Comparison of ENCODE assay signal across 8 cellular contexts in genomic region chr17:45225051-45225700, GRCh38. TPM values are rescaled to one million over a fixed set of nuclear protein-coding genes. Genes with fewer than 3 reads are reported as not detected.
DNase-seq lines count a peak whose midpoint lies in the region; ATAC-seq and TF ChIP-seq lines count a peak whose summit lies in the region.

No MANE protein-coding gene starts in this region.

- DNase-seq in SW 1271 (lab: John Stamatoyannopoulos, UW) (peak; percentile 42 to 66), coronary artery (ENCODE audit: low spot score) (no peak), OCI-M1 (lab: John Stamatoyannopoulos, UW) (no peak), NOMO-1 treated with DMSO at 0.1 percent for 48 hours (lab: John Stamatoyannopoulos, UW; ENCODE audit: unreplicated experiment) (no peak)

- H3K9me3 ChIP-seq in skeletal muscle satellite cell (replicated peaks; ENCODE audit: low read length): no peaks in the 10 kb centered on the region

- peaks cover 76% of the 10 kb centered on the region for H3K4me1 ChIP-seq in skeletal muscle satellite cell (ENCODE audit: control insufficient read depth, insufficient read depth, low read length)

- H3K4me3 ChIP-seq in GM12875 (ENCODE audit: low read depth, low read length): peak overlapping the region; percentile 79
- H3K4me3 ChIP-seq in coronary artery: peak overlapping the region; percentile 74
- H3K4me3 ChIP-seq in skeletal muscle satellite cell (ENCODE audit: low read length): peak overlapping the region; percentile 22

- H3K4me2 ChIP-seq in skeletal muscle satellite cell (ENCODE audit: low read length): peak overlapping the region; percentile 44

- TF ChIP-seq CTCF in GM12875 (IDR thresholded peaks at IDR 0.05; ENCODE audit: borderline replicate concordance, insufficient read depth, low read depth, low read length) (no peak), coronary artery (IDR thresholded peaks at IDR 0.05) (no peak)

- no peaks in the 10 kb centered on the region for H3K27me3 ChIP-seq in skeletal muscle satellite cell (ENCODE audit: control insufficient read depth, insufficient read depth, low read length)

- H3K36me3 ChIP-seq in skeletal muscle satellite cell (ENCODE audit: insufficient read depth, low read length): no peaks in the 10 kb centered on the region

- H3K9ac ChIP-seq in skeletal muscle satellite cell (ENCODE audit: low read depth, low read length): peak overlapping the region; percentile 58

- H3K27ac ChIP-seq in coronary artery: peak overlapping the region in 1 of 2 donors; percentile 73

- ATAC-seq in GM18861 (IDR thresholded peaks at IDR 0.05; ENCODE audit: unreplicated experiment): no peak
- ATAC-seq in GM18511 (IDR thresholded peaks at IDR 0.05; ENCODE audit: unreplicated experiment): no peak

RNA-seq across cellular contexts. Expression of gene FMNL1, which starts 3.5 kb away (rescaled TPM):
- total RNA-seq in skeletal muscle satellite cell (2012; rRNA removed): 3.3 and 6.3 TPM in 2 replicates

RNA-seq across cellular contexts. Expression of gene SPATA32, which starts 36.7 kb away (rescaled TPM):
- not detected in 2 replicates for total RNA-seq in skeletal muscle satellite cell (2012; rRNA removed)

Comparison
In these comparisons a context has a peak if more than half of its experiments do, and no peak if none do; other contexts are left out.
1. H3K4me3 ChIP-seq: peak in every context shown above with its lines; median percentile 79 in GM12875; 74 in coronary artery; 22 in skeletal muscle satellite cell.
2. DNase-seq: peak in SW 1271 (2 of 2); none in coronary artery (single experiment), OCI-M1 (single experiment) and NOMO-1 treated with DMSO at 0.1 percent for 48 hours (single experiment).